Comparison of ENCODE assay signal across 3 cellular contexts in genomic region chr6:991192-991591, GRCh38.
"Had no signal": no experiment of that assay in that cellular context is flagged by ENCODE, and none has a peak within 500 bp of the region (broad histone marks: within the 10 kb centered on the region; RNA-seq: fewer than 3 reads in every experiment).

No MANE protein-coding gene starts in this region.

- DNase-seq: GDM1, GF-D8 had no signal

- H3K4me3 ChIP-seq: GM12878 had no signal
